ENCODE assay signal across 8 cellular contexts in genomic region chr5:16937023-16937379, GRCh38. TPM values are rescaled to one million over a fixed set of nuclear protein-coding genes. Genes with fewer than 3 reads are reported as not detected.
DNase-seq lines count a peak whose midpoint lies in the region; ATAC-seq, FAIRE-seq and TF ChIP-seq lines count a peak whose summit lies in the region.

No MANE protein-coding gene starts in this region.

- H3K4me3 Mint-ChIP-seq in activated T-cell treated with anti-CD3 and anti-CD28 coated beads, Interleukin-2, amount 50 U/mL, for 4 hours: peak overlapping the region; percentile 12
- peak overlapping the region; percentile 76 for H3K4me3 Mint-ChIP-seq in WTC11

- peak overlapping the region; percentile 79 to 80 for H3K27ac ChIP-seq in kidney (ENCODE audit: low read depth in 2 of 2, low read length in 2 of 2)
- H3K27ac ChIP-seq in thoracic aorta: no peak overlapping the region

- H3K9me3 Mint-ChIP-seq in activated T-cell treated with anti-CD3 and anti-CD28 coated beads, Interleukin-2, amount 50 U/mL, for 4 hours: no peaks in the 10 kb centered on the region
- no peaks in the 10 kb centered on the region for H3K9me3 Mint-ChIP-seq in WTC11

- POLR2A ChIA-PET in WTC11 (lab: Charles Lee): interaction anchor here (0.6 to 1.2 kb wide), 2 partner anchors 254 to 314 kb away, joined by 3 to 7 read pairs; no protein-coding TSS in a partner anchor

- H3K4me3 ChIP-seq in kidney (ENCODE audit: low read length in 2 of 2): peak overlapping the region; percentile 74 to 79
- peak overlapping the region; percentile 87 for H3K4me3 ChIP-seq in thoracic aorta

- peak overlapping the region; percentile 58 to 75 for H3K9ac ChIP-seq in kidney (ENCODE audit: low read length in 2 of 2)

- intact Hi-C loops in kidney (cut with DNase I): no loop called here

- H3K27me3 Mint-ChIP-seq in activated T-cell treated with anti-CD3 and anti-CD28 coated beads, Interleukin-2, amount 50 U/mL, for 4 hours (ENCODE audit: low read depth): peaks cover 58% of the 10 kb centered on the region
- peaks cover 65% of the 10 kb centered on the region for H3K27me3 Mint-ChIP-seq in WTC11 (ENCODE audit: low read depth)

- H3K4me1 ChIP-seq in kidney (ENCODE audit: control insufficient read depth in 1 of 2, insufficient read depth in 1 of 2, low read depth in 1 of 2, low read length in 2 of 2) (peaks cover 2 to 4% of the 10 kb centered on the region in 2 donors), thoracic aorta (ENCODE audit: control insufficient read depth in 1 of 2, low read depth in 2 of 2) (peaks cover 0 to 9% of the 10 kb centered on the region in 2 donors)

- no peaks in the 10 kb centered on the region for H3K27me3 ChIP-seq in thoracic aorta (replicated peaks; ENCODE audit: insufficient read depth)

- TF ChIP-seq CTCF in WTC11 (IDR thresholded peaks at IDR 0.05) (no peak), kidney (IDR thresholded peaks at IDR 0.05; ENCODE audit: borderline replicate concordance, extremely low read depth, insufficient read depth) (no peak), thoracic aorta (IDR thresholded peaks at IDR 0.05) (no peak)

- no peaks in the 10 kb centered on the region for H3K9me3 ChIP-seq in kidney (ENCODE audit: control insufficient read depth in 1 of 2, low read length in 2 of 2)
- H3K9me3 ChIP-seq in thoracic aorta: no peaks in the 10 kb centered on the region

- CTCF ChIA-PET in WTC11 (lab: Charles Lee): interaction anchor here (1.4 to 2.3 kb wide), 4 partner anchors 36 to 267 kb away, joined by 4 to 19 read pairs (median 12); no protein-coding TSS in a partner anchor

- no peaks in the 10 kb centered on the region for H3K36me3 Mint-ChIP-seq in activated T-cell treated with anti-CD3 and anti-CD28 coated beads, Interleukin-2, amount 50 U/mL, for 4 hours (ENCODE audit: insufficient read depth)
- H3K36me3 Mint-ChIP-seq in WTC11: no peaks in the 10 kb centered on the region

- ATAC-seq in activated T-cell treated with anti-CD3 and anti-CD28 coated beads, Interleukin-2, amount 50 U/mL, for 4 hours: no peak
- ATAC-seq in WTC11 (no peak), thoracic aorta (ENCODE audit: insufficient number of reproducible peaks, low FRiP score, low read depth) (no peak), HG03095 (IDR thresholded peaks at IDR 0.05; ENCODE audit: unreplicated experiment) (no peak), HG02885 (IDR thresholded peaks at IDR 0.05; ENCODE audit: poor library complexity, unreplicated experiment) (no peak), HG03342 (IDR thresholded peaks at IDR 0.05; ENCODE audit: unreplicated experiment) (no peak)

- no peaks in the 10 kb centered on the region for H3K36me3 ChIP-seq in kidney (ENCODE audit: control insufficient read depth in 1 of 2, insufficient read depth in 2 of 2, low read length in 2 of 2)
- H3K36me3 ChIP-seq in thoracic aorta: no peaks in the 10 kb centered on the region

- FAIRE-seq in kidney (lab: Jason Lieb, UNC): no peak

- DNase-seq in activated T-cell treated with anti-CD3 and anti-CD28 coated beads, Interleukin-2, amount 50 U/mL, for 4 hours: no peak
- no peak for DNase-seq in activated T-cell treated with anti-CD3 and anti-CD28 coated beads for 4 hours
- DNase-seq in WTC11 (ENCODE audit: low spot score): no peak
- DNase-seq in kidney: peak; percentile 80
- DNase-seq in thoracic aorta (ENCODE audit: low spot score): no peak

- no peak overlapping the region for H3K27ac Mint-ChIP-seq in WTC11

- peaks cover 12% of the 10 kb centered on the region for H3K4me1 Mint-ChIP-seq in activated T-cell treated with anti-CD3 and anti-CD28 coated beads, Interleukin-2, amount 50 U/mL, for 4 hours (ENCODE audit: low read depth)
- peaks cover 45% of the 10 kb centered on the region for H3K4me1 Mint-ChIP-seq in WTC11

TF ChIP-seq in WTC11, 78 proteins besides CTCF, POLR2A, EP300 and RAD21:
- no peak for TF ChIP-seq SOX15 (CRISPR knock-in tag; IDR thresholded peaks at IDR 0.05)

RNA-seq across cellular contexts. Expression of gene MYO10, which starts 0.9 kb away (rescaled TPM):
- total RNA-seq in activated T-cell treated with anti-CD3 and anti-CD28 coated beads, Interleukin-2, amount 50 U/mL, for 4 hours: under 1 TPM; 0.18 to 0.54 (median 0.40) TPM
- total RNA-seq in WTC11 (2021) (89.8 to 90.8 TPM (median 90.7 TPM) in 3 replicates), kidney (52.4 TPM), thoracic aorta (10 to 100 TPM; 11.4 to 41.7 TPM)
- polyA plus RNA-seq in kidney (ENCODE audit: insufficient read depth, low read depth, low replicate concordance): 7.6 TPM

Comparison
In these comparisons a context has a peak if more than half of its experiments do, and no peak if none do; other contexts are left out.
1. H3K27ac ChIP-seq: peak in kidney (2 of 2); none in thoracic aorta (0 of 2).
2. RNA of gene MYO10, which starts 0.9 kb away (total RNA-seq): 89.8 to 90.8 TPM in WTC11, 52.4 TPM in kidney (single experiment) and 11.4 to 41.7 TPM in thoracic aorta; 0.18 to 0.54 TPM in activated T-cell treated with anti-CD3 and anti-CD28 coated beads, Interleukin-2, amount 50 U/mL, for 4 hours; every median in the first group is over 4 times any median in the second.